27 cellular contexts compared by ENCODE assay signal in genomic region chr7:110347091-110347490, GRCh38.
DNase-seq lines count a peak whose midpoint lies in the region; ATAC-seq and TF ChIP-seq lines count a peak whose summit lies in the region.
"Had no signal": no experiment of that assay in that cellular context is flagged by ENCODE, and none has a peak within 500 bp of the region (broad histone marks: within the 10 kb centered on the region; RNA-seq: fewer than 3 reads in every experiment).

No MANE protein-coding gene starts in this region.

- H3K4me3 Mint-ChIP-seq in progenitor cell of endocrine pancreas (ENCODE audit: low read depth): no peak overlapping the region
- H3K4me3 Mint-ChIP-seq: activated CD4-positive, alpha-beta memory T cell treated with anti-CD3 and anti-CD28 coated beads, Interleukin-2, amount 10 ng/mL, durations not matched to agents 7 days and 5 days; CD4-positive, alpha-beta T cell; effector memory CD8-positive, alpha-beta T cell; H9; stimulated activated naive CD8-positive, alpha-beta T cell treated with anti-CD3 and anti-CD28 coated beads, Interleukin-15, amount 100 ng/mL, for 72 hours; T-helper 2 cell treated with Interferon-gamma antibody and Interleukin-4, amounts not matched to agents 5 μg/mL and 100 μg/mL, for 36 hours had no signal

- H3K36me3 ChIP-seq in BE2C (no peaks in the 10 kb centered on the region), SJCRH30 (no peaks in the 10 kb centered on the region)
- H3K36me3 ChIP-seq: heart left ventricle, thoracic aorta had no signal

- no peak overlapping the region for H3K27ac Mint-ChIP-seq in progenitor cell of endocrine pancreas
- H3K27ac Mint-ChIP-seq: activated CD4-positive, alpha-beta memory T cell treated with anti-CD3 and anti-CD28 coated beads, Interleukin-2, amount 10 ng/mL, durations not matched to agents 7 days and 5 days; CD4-positive, alpha-beta T cell; effector memory CD8-positive, alpha-beta T cell; H9; stimulated activated naive CD8-positive, alpha-beta T cell treated with anti-CD3 and anti-CD28 coated beads, Interleukin-15, amount 100 ng/mL, for 72 hours; T-helper 2 cell treated with Interferon-gamma antibody and Interleukin-4, amounts not matched to agents 5 μg/mL and 100 μg/mL, for 36 hours had no signal

- H3K27me3 ChIP-seq in BE2C: no peaks in the 10 kb centered on the region
- H3K27me3 ChIP-seq in SJCRH30: no peaks in the 10 kb centered on the region
- H3K27me3 ChIP-seq: heart left ventricle had no signal

- no peaks in the 10 kb centered on the region for H3K4me1 Mint-ChIP-seq in progenitor cell of endocrine pancreas (ENCODE audit: low read depth)
- H3K4me1 Mint-ChIP-seq: activated CD4-positive, alpha-beta memory T cell treated with anti-CD3 and anti-CD28 coated beads, Interleukin-2, amount 10 ng/mL, durations not matched to agents 7 days and 5 days; H9; stimulated activated naive CD8-positive, alpha-beta T cell treated with anti-CD3 and anti-CD28 coated beads, Interleukin-15, amount 100 ng/mL, for 72 hours had no signal

- no peak for ATAC-seq in HG02973 (IDR thresholded peaks at IDR 0.05; ENCODE audit: unreplicated experiment)
- no peak for ATAC-seq in GM18909 (IDR thresholded peaks at IDR 0.05; ENCODE audit: poor library complexity, unreplicated experiment)
- ATAC-seq: A549; effector memory CD8-positive, alpha-beta T cell; heart left ventricle; HepG2; left ventricle myocardium superior; right cardiac atrium; stimulated activated naive CD8-positive, alpha-beta T cell treated with anti-CD3 and anti-CD28 coated beads, Interleukin-15, amount 100 ng/mL, for 72 hours had no signal

- TF ChIP-seq CTCF in BE2C (IDR thresholded peaks at IDR 0.05; ENCODE audit: low read depth, low read length) (no peak), progenitor cell of endocrine pancreas (IDR thresholded peaks at IDR 0.05; ENCODE audit: unreplicated experiment) (no peak)

- H3K9me3 ChIP-seq in BE2C: no peaks in the 10 kb centered on the region
- H3K9me3 ChIP-seq in SJCRH30 (replicated peaks): no peaks in the 10 kb centered on the region
- H3K9me3 ChIP-seq: A549, thoracic aorta had no signal

- H3K9me3 Mint-ChIP-seq in progenitor cell of endocrine pancreas (ENCODE audit: low read depth): peaks cover 3% of the 10 kb centered on the region
- H3K9me3 Mint-ChIP-seq: activated CD4-positive, alpha-beta memory T cell treated with anti-CD3 and anti-CD28 coated beads, Interleukin-2, amount 10 ng/mL, durations not matched to agents 7 days and 5 days; CD4-positive, alpha-beta T cell; T-helper 2 cell treated with Interferon-gamma antibody and Interleukin-4, amounts not matched to agents 5 μg/mL and 100 μg/mL, for 36 hours had no signal

- H3K27ac ChIP-seq in SJCRH30: no peak overlapping the region
- H3K27ac ChIP-seq: A549, heart left ventricle, thoracic aorta had no signal

- DNase-seq in BE2C (peak; percentile 51), HT1080 (ENCODE audit: low read depth) (peak; percentile 8), NCI-H2171 treated with DMSO at 0.1 percent for 48 hours (lab: John Stamatoyannopoulos, UW) (peak; percentile 95), SJCRH30 (peak; percentile 28 to 69), RKO (ENCODE audit: low spot score) (no peak), progenitor cell of endocrine pancreas (ENCODE audit: low spot score, unreplicated experiment) (no peak)
- DNase-seq: activated CD4-positive, alpha-beta memory T cell treated with anti-CD3 and anti-CD28 coated beads, Interleukin-2, amount 10 ng/mL, durations not matched to agents 7 days and 5 days; activated CD8-positive, alpha-beta memory T cell treated with anti-CD3 and anti-CD28 coated beads, Interleukin-2, amount 50 U/mL, for 4 hours; activated naive CD4-positive, alpha-beta T cell treated with Interleukin-2 at 50 U/mL for 16 hours; AML-193; CD4-positive, alpha-beta T cell; central memory CD4-positive, alpha-beta T cell; effector memory CD8-positive, alpha-beta T cell; H9; heart left ventricle; Karpas-422; left ventricle myocardium superior; NCI-H226; right cardiac atrium; Right ventricle myocardium superior; stimulated activated naive CD8-positive, alpha-beta T cell treated with anti-CD3 and anti-CD28 coated beads, Interleukin-15, amount 100 ng/mL, for 72 hours had no signal

- H3K36me3 Mint-ChIP-seq in progenitor cell of endocrine pancreas (ENCODE audit: insufficient read depth): no peaks in the 10 kb centered on the region

- no peaks in the 10 kb centered on the region for H3K27me3 Mint-ChIP-seq in progenitor cell of endocrine pancreas
- H3K27me3 Mint-ChIP-seq: activated CD4-positive, alpha-beta memory T cell treated with anti-CD3 and anti-CD28 coated beads, Interleukin-2, amount 10 ng/mL, durations not matched to agents 7 days and 5 days; CD4-positive, alpha-beta T cell; effector memory CD8-positive, alpha-beta T cell; stimulated activated naive CD8-positive, alpha-beta T cell treated with anti-CD3 and anti-CD28 coated beads, Interleukin-15, amount 100 ng/mL, for 72 hours had no signal

- H3K4me1 ChIP-seq in BE2C: peaks cover 4% of the 10 kb centered on the region; the same call in 1 of the 2 replicates
- H3K4me1 ChIP-seq in SJCRH30: no peaks in the 10 kb centered on the region; the same call in 1 of the 2 replicates
- H3K4me1 ChIP-seq: A549, heart left ventricle had no signal

- H3K4me3 ChIP-seq in BE2C (ENCODE audit: low read depth, low read length): no peak overlapping the region
- H3K4me3 ChIP-seq in SJCRH30: no peak overlapping the region
- H3K4me3 ChIP-seq: A549, heart left ventricle, thoracic aorta had no signal

Comparison
In these comparisons a context has a peak if more than half of its experiments do, and no peak if none do; other contexts are left out.
1. DNase-seq: peak in BE2C (single experiment), HT1080 (single experiment), NCI-H2171 treated with DMSO at 0.1 percent for 48 hours (single experiment) and SJCRH30 (2 of 2); none in RKO (single experiment) and progenitor cell of endocrine pancreas (single experiment).